In genomic region chr4:189302719-189303118, GRCh38 we compare ENCODE assay signal across 17 cellular contexts.
DNase-seq lines count a peak whose midpoint lies in the region; ATAC-seq and TF ChIP-seq lines count a peak whose summit lies in the region.
"Had no signal": no experiment of that assay in that cellular context is flagged by ENCODE, and none has a peak within 500 bp of the region (broad histone marks: within the 10 kb centered on the region; RNA-seq: fewer than 3 reads in every experiment).

No MANE protein-coding gene starts in this region.

- H3K9me1 ChIP-seq in IMR-90 (ENCODE audit: insufficient read depth, low read length) = no peaks in the 10 kb centered on the region

- H2BK120ac ChIP-seq in IMR-90 (ENCODE audit: low read depth, low read length) = no peak overlapping the region
- no peak overlapping the region for H2BK120ac ChIP-seq in trophoblast cell (ENCODE audit: insufficient read depth, low read length, poor library complexity)

- no peak overlapping the region for H4K12ac ChIP-seq in trophoblast cell (ENCODE audit: low read depth, low read length)

- no peak overlapping the region for H3K4ac ChIP-seq in IMR-90 (ENCODE audit: low read depth, low read length)
- H3K4ac ChIP-seq in trophoblast cell (ENCODE audit: low read depth, low read length) = no peak overlapping the region

- BruUV-seq in A673 (replicated peaks; lab: Mats Ljungman, UMichigan) (no TSS peak), IMR-90 (replicated peaks; lab: Mats Ljungman, UMichigan) (no TSS peak)

- in situ Hi-C loops in IMR-90 (cut with MboI; ENCODE audit: low sequenced_read_pairs) = no loop called here

- no peak overlapping the region for H3K4me2 ChIP-seq in IMR-90 (ENCODE audit: low read depth, low read length)
- H3K4me2 ChIP-seq in trophoblast cell (ENCODE audit: low read length) = no peak overlapping the region
- H3K4me2 ChIP-seq: BLaER1 treated with 17β-estradiol and CSF1 and Interleukin-3, amounts not matched to agents 10 nM and 100 nM had no signal

- no peak overlapping the region for H3K9ac ChIP-seq in IMR-90 (ENCODE audit: low read depth, low read length)
- H3K9ac ChIP-seq in trophoblast cell (ENCODE audit: low read length) = no peak overlapping the region
- H3K9ac ChIP-seq: BLaER1 treated with 17β-estradiol and CSF1 and Interleukin-3, amounts not matched to agents 10 nM and 100 nM had no signal

- no peak for TF ChIP-seq RAD21 in IMR-90 (IDR thresholded peaks at IDR 0.05; ENCODE audit: low read length)

- 0 out of 2 replicates have a peak overlapping the region, but pooled peaks have one; percentile 48 for H4K5ac ChIP-seq in IMR-90 (ENCODE audit: low read depth, low read length)

- no peaks in the 10 kb centered on the region for H4K20me1 ChIP-seq in IMR-90 (ENCODE audit: insufficient read depth, low read length)
- H4K20me1 ChIP-seq: BLaER1 treated with 17β-estradiol and CSF1 and Interleukin-3, amounts not matched to agents 10 nM and 100 nM had no signal

- H3K9me3 ChIP-seq in A673 (ENCODE audit: low read depth, low read length, poor library complexity, severe bottlenecking) = no peaks in the 10 kb centered on the region
- no peaks in the 10 kb centered on the region for H3K9me3 ChIP-seq in IMR-90 (ENCODE audit: control insufficient read depth, insufficient read depth, low read length)
- H3K9me3 ChIP-seq in trophoblast cell (ENCODE audit: insufficient read depth, low read depth, low read length) = no peaks in the 10 kb centered on the region
- no peaks in the 10 kb centered on the region for H3K9me3 ChIP-seq in left lung
- H3K9me3 ChIP-seq: BLaER1 treated with 17β-estradiol and CSF1 and Interleukin-3, amounts not matched to agents 10 nM and 100 nM had no signal

- H2AK5ac ChIP-seq in IMR-90 (ENCODE audit: low read depth, low read length) = no peak overlapping the region
- no peak overlapping the region for H2AK5ac ChIP-seq in trophoblast cell (ENCODE audit: low read length)

- H2BK12ac ChIP-seq in trophoblast cell (ENCODE audit: low read length) = no peak overlapping the region

- H3K18ac ChIP-seq in IMR-90 (ENCODE audit: low read depth, low read length) = no peak overlapping the region
- H3K18ac ChIP-seq in trophoblast cell (ENCODE audit: low read length) = no peak overlapping the region

- H3K4me3 ChIP-seq in A673 (ENCODE audit: low read depth, low read length, poor library complexity, severe bottlenecking) (no peak overlapping the region), IMR-90 (ENCODE audit: insufficient read depth, low read depth, low read length) (no peak overlapping the region), epithelial cell of esophagus (ENCODE audit: low read length) (no peak overlapping the region), trophoblast cell (ENCODE audit: low read depth, low read length) (no peak overlapping the region), left lung (no peak overlapping the region)
- H3K4me3 ChIP-seq: BLaER1 treated with 17β-estradiol and CSF1 and Interleukin-3, amounts not matched to agents 10 nM and 100 nM had no signal

- no peak overlapping the region for H3K56ac ChIP-seq in IMR-90 (ENCODE audit: extremely low read depth, insufficient read depth, low read length)

- no peaks in the 10 kb centered on the region for H3K79me2 ChIP-seq in trophoblast cell (ENCODE audit: control insufficient read depth, insufficient read depth, low read length, poor library complexity)

- 78% methylated on average over 3 of the region's 8 CpGs; no CpG with 5 or more reads in 1 of the 2 experiments for WGBS in IMR-90 (ENCODE audit: extremely low coverage in 2 of 2, insufficient read length in 1 of 2), 2 experiments
- no CpG with 5 or more reads among the region's 8 CpGs for WGBS in trophoblast cell (ENCODE audit: extremely low coverage, insufficient coverage, insufficient read length)

- no peak overlapping the region for H2BK15ac ChIP-seq in IMR-90 (ENCODE audit: low read depth, low read length)

- ATAC-seq in IMR-90 (ENCODE audit: low read depth) (no peak), left lung (no peak)
- ATAC-seq: CD8-positive, alpha-beta T cell; HCT116 had no signal

- no peaks in the 10 kb centered on the region for H3K79me1 ChIP-seq in IMR-90 (ENCODE audit: low read depth in 1 of 2, low read length in 2 of 2)
- no peaks in the 10 kb centered on the region for H3K79me1 ChIP-seq in trophoblast cell (ENCODE audit: low read length)

- TF ChIP-seq POLR2A in IMR-90 (IDR thresholded peaks at IDR 0.05; ENCODE audit: low read depth, low read length) = no peak

- TF ChIP-seq CTCF in A673 (conservative IDR thresholded peaks at IDR 0.05; ENCODE audit: low read depth, low read length) = no peak
- no peak for TF ChIP-seq CTCF in IMR-90 (conservative IDR thresholded peaks at IDR 0.05; ENCODE audit: low read depth, low read length)
- TF ChIP-seq CTCF in epithelial cell of esophagus (IDR thresholded peaks at IDR 0.05; ENCODE audit: insufficient read depth, low read depth, low read length, missing control alignments) = no peak
- no peak for TF ChIP-seq CTCF in left lung (IDR thresholded peaks at IDR 0.05)

- H3K23ac ChIP-seq in IMR-90 (ENCODE audit: low read depth, low read length) (no peak overlapping the region), trophoblast cell (ENCODE audit: low read length) (no peak overlapping the region)

- CTCF ChIA-PET in A673 (lab: Charles Lee) = no interaction called here
- CTCF ChIA-PET in IMR-90 (lab: Yijun Ruan, JAX) = no interaction called here

- H3K36me3 ChIP-seq in A673 (ENCODE audit: insufficient read depth, low read length, poor library complexity, severe bottlenecking) (no peaks in the 10 kb centered on the region), IMR-90 (ENCODE audit: control insufficient read depth, insufficient read depth, low read length) (no peaks in the 10 kb centered on the region), trophoblast cell (ENCODE audit: control insufficient read depth in 1 of 2, insufficient read depth in 2 of 2, low read length in 2 of 2) (no peaks in the 10 kb centered on the region), left lung (no peaks in the 10 kb centered on the region)
- H3K36me3 ChIP-seq: BLaER1 treated with 17β-estradiol and CSF1 and Interleukin-3, amounts not matched to agents 10 nM and 100 nM had no signal

- DNase-seq in A673 (ENCODE audit: low spot score) = peak; percentile 61
- DNase-seq in IMR-90 = no peak
- peak; percentile 92 for DNase-seq in epithelial cell of esophagus (ENCODE audit: low read depth)
- DNase-seq in trophoblast cell = peak; percentile 81 to 86
- no peak for DNase-seq in SKM-1 treated with dmso at 0.1 percent for 144 hours (lab: John Stamatoyannopoulos, UW; ENCODE audit: unreplicated experiment)
- no peak for DNase-seq in hepatic stellate cell (ENCODE audit: low spot score)
- DNase-seq in left lung = no peak
- DNase-seq: 8988T; Calu3; CD8-positive, alpha-beta T cell; DMS79 treated with DMSO at 0.1 percent for 48 hours; GF-D8; GOT3; H7; HFFc6 had no signal

- H4K91ac ChIP-seq in IMR-90 (ENCODE audit: insufficient read depth, low read depth, low read length) = no peak overlapping the region
- H4K91ac ChIP-seq in trophoblast cell (ENCODE audit: low read depth, low read length) = no peak overlapping the region

- H3K14ac ChIP-seq in IMR-90 (replicated peaks; ENCODE audit: low read depth, low read length) (no peak overlapping the region), trophoblast cell (ENCODE audit: low read length) (no peak overlapping the region)

- H2BK5ac ChIP-seq in IMR-90 (ENCODE audit: low read depth, low read length, poor library complexity, severe bottlenecking) = no peak overlapping the region
- no peak overlapping the region for H2BK5ac ChIP-seq in trophoblast cell (ENCODE audit: low read depth, low read length, poor library complexity)

- dilution Hi-C loops in IMR-90 (cut with HindIII; ENCODE audit: low sequenced_read_pairs, unreplicated experiment) = no loop called here

- H3K4me1 ChIP-seq in A673 (ENCODE audit: insufficient read depth, low read length, poor library complexity, severe bottlenecking) (peaks cover 20% of the 10 kb centered on the region), IMR-90 (ENCODE audit: control insufficient read depth, insufficient read depth, low read length) (no peaks in the 10 kb centered on the region), trophoblast cell (ENCODE audit: control insufficient read depth in 1 of 2, insufficient read depth in 2 of 2, low read length in 2 of 2) (no peaks in the 10 kb centered on the region), left lung (no peaks in the 10 kb centered on the region)
- H3K4me1 ChIP-seq: BLaER1 treated with 17β-estradiol and CSF1 and Interleukin-3, amounts not matched to agents 10 nM and 100 nM had no signal

- H3K27me3 ChIP-seq in A673 (replicated peaks; ENCODE audit: insufficient read depth, low read depth, low read length, poor library complexity) (no peaks in the 10 kb centered on the region), IMR-90 (ENCODE audit: control insufficient read depth, insufficient read depth, low read length) (no peaks in the 10 kb centered on the region), trophoblast cell (ENCODE audit: insufficient read depth, low read length) (no peaks in the 10 kb centered on the region), left lung (no peaks in the 10 kb centered on the region)
- H3K27me3 ChIP-seq: BLaER1 treated with 17β-estradiol and CSF1 and Interleukin-3, amounts not matched to agents 10 nM and 100 nM had no signal

- H3K27ac ChIP-seq in A673 (ENCODE audit: low read depth, low read length, poor library complexity, severe bottlenecking) (no peak overlapping the region), IMR-90 (ENCODE audit: insufficient read depth, low read length) (no peak overlapping the region), trophoblast cell (ENCODE audit: low read depth, low read length) (no peak overlapping the region), left lung (no peak overlapping the region)
- H3K27ac ChIP-seq: BLaER1 treated with 17β-estradiol and CSF1 and Interleukin-3, amounts not matched to agents 10 nM and 100 nM had no signal

- no peak overlapping the region for H2AFZ ChIP-seq in IMR-90 (replicated peaks; ENCODE audit: low read length, poor library complexity)
- no peak overlapping the region for H2AFZ ChIP-seq in trophoblast cell (ENCODE audit: insufficient read depth, low read length, poor library complexity)

- intact Hi-C loops in A673 (cut with micrococcal nuclease; ENCODE audit: unreplicated experiment) = no loop called here
- intact Hi-C loops in IMR-90 (cut with micrococcal nuclease) = no loop called here
- intact Hi-C loops in left lung (cut with DNase I) = no loop called here

- H4K8ac ChIP-seq in IMR-90 (ENCODE audit: low read depth in 2 of 2, low read length in 2 of 2) (no peak overlapping the region), trophoblast cell (ENCODE audit: low read depth, low read length) (no peak overlapping the region)

- POLR2A ChIA-PET in A673 (lab: Charles Lee; ENCODE audit: low non-redundant PET) = interaction anchor here (0.6 kb wide), 1 partner anchor 631 kb away, joined by 6 read pairs; no protein-coding TSS in a partner anchor
- POLR2A ChIA-PET in IMR-90 (lab: Charles Lee; ENCODE audit: unreplicated experiment) = no interaction called here

- no peak overlapping the region for H2BK20ac ChIP-seq in IMR-90 (ENCODE audit: low read depth, low read length)

- H2AK9ac ChIP-seq in IMR-90 (replicated peaks; ENCODE audit: low read depth, low read length, poor library complexity) = no peak overlapping the region

TF ChIP-seq in IMR-90, 13 proteins besides CTCF, POLR2A, EP300 and RAD21 (continues in another document):
- TF ChIP-seq CEBPB (IDR thresholded peaks at IDR 0.05; ENCODE audit: low read depth, low read length) (no peak), BHLHE40 (IDR thresholded peaks at IDR 0.05; ENCODE audit: low read depth, low read length) (no peak)

Comparison
In these comparisons a context has a peak if more than half of its experiments do, and no peak if none do; other contexts are left out.
1. DNase-seq: peak in A673 (single experiment), epithelial cell of esophagus (single experiment) and trophoblast cell (2 of 2); none in IMR-90 (single experiment), SKM-1 treated with dmso at 0.1 percent for 144 hours (single experiment), hepatic stellate cell (single experiment) and left lung (0 of 2).